In genomic region chr2:164840930-164841718, GRCh38 we compare ENCODE assay signal across 8 cellular contexts. TPM values are rescaled to one million over a fixed set of nuclear protein-coding genes. Genes with fewer than 3 reads are reported as not detected.
DNase-seq lines count a peak whose midpoint lies in the region; ATAC-seq, FAIRE-seq and TF ChIP-seq lines count a peak whose summit lies in the region.

No MANE protein-coding gene starts in this region.

- peaks cover 27% of the 10 kb centered on the region for H3K4me1 ChIP-seq in Caco-2
- peaks cover 48% of the 10 kb centered on the region for H3K4me1 ChIP-seq in adipocyte (ENCODE audit: control insufficient read depth, insufficient read depth, low read length)
- peaks cover 0 to 40% (median 21%) of the 10 kb centered on the region in 12 donors for H3K4me1 ChIP-seq in heart left ventricle
- H3K4me1 ChIP-seq in pancreas = peaks cover 22 to 43% (median 30%) of the 10 kb centered on the region in 3 donors

- peak in 1 of 2 donors; percentile 67 for TF ChIP-seq POLR2A in heart left ventricle (IDR thresholded peaks at IDR 0.05)

- H3K27ac Mint-ChIP-seq in Caco-2 (ENCODE audit: unreplicated experiment) = peak overlapping the region; percentile 92

- peak; percentile 20 to 23 for TF ChIP-seq CTCF in Caco-2 (IDR thresholded peaks at IDR 0.05; ENCODE audit: insufficient read depth in 1 of 2, low read depth in 1 of 2, low read length in 1 of 2, severe bottlenecking in 1 of 2, unreplicated experiment in 1 of 2)
- TF ChIP-seq CTCF in heart left ventricle (IDR thresholded peaks at IDR 0.05) = peak in 6 of 12 donors; percentile 14 to 57 (median 41)
- no peak for TF ChIP-seq CTCF in pancreas (IDR thresholded peaks at IDR 0.05)

- POLR2A ChIA-PET in Caco-2 (lab: Charles Lee) = interaction anchor here (0.6 to 1.9 kb wide), 6 partner anchors 10 to 73 kb away, joined by 3 to 14 read pairs (median 4); no protein-coding TSS in a partner anchor

- H3K4me3 Mint-ChIP-seq in Caco-2 (ENCODE audit: unreplicated experiment) = peak overlapping the region; percentile 95

- no peaks in the 10 kb centered on the region for H3K27me3 Mint-ChIP-seq in Caco-2 (ENCODE audit: insufficient read depth, unreplicated experiment)

- peaks cover 14% of the 10 kb centered on the region for H3K4me1 Mint-ChIP-seq in Caco-2 (ENCODE audit: low read depth, unreplicated experiment)

- ATAC-seq in GM19324 (IDR thresholded peaks at IDR 0.05; ENCODE audit: low FRiP score, unreplicated experiment) (peak; percentile 61), HG03280 (IDR thresholded peaks at IDR 0.05; ENCODE audit: unreplicated experiment) (peak; percentile 54), heart left ventricle (peak; percentile 83 to 95 (median 90)), pancreas (peak; percentile 65 to 78 (median 70))

- peak overlapping the region; percentile 96 for H3K9ac ChIP-seq in adipocyte (ENCODE audit: low read length)

- no peak for FAIRE-seq in pancreas (lab: Jason Lieb, UNC)

- CTCF ChIA-PET in Caco-2 (lab: Charles Lee) = interaction anchor here (0.6 to 2.3 kb wide), 14 partner anchors 11 to 220 kb away, joined by 3 to 20 read pairs (median 5); partner anchors contain the start of gene GRB14

- H3K36me3 Mint-ChIP-seq in Caco-2 (ENCODE audit: insufficient read depth, unreplicated experiment) = peaks cover 6% of the 10 kb centered on the region

- peaks cover 2% of the 10 kb centered on the region; the same call in 1 of the 2 replicates for H3K36me3 ChIP-seq in Caco-2 (ENCODE audit: control insufficient read depth, insufficient read depth, low read length)
- no peaks in the 10 kb centered on the region for H3K36me3 ChIP-seq in adipocyte (ENCODE audit: control insufficient read depth, insufficient read depth, low read length, severe bottlenecking)
- H3K36me3 ChIP-seq in heart left ventricle = no peaks in the 10 kb centered on the region
- no peaks in the 10 kb centered on the region for H3K36me3 ChIP-seq in pancreas

- no peaks in the 10 kb centered on the region for H3K9me3 ChIP-seq in Caco-2
- no peaks in the 10 kb centered on the region for H3K9me3 ChIP-seq in adipocyte (ENCODE audit: control insufficient read depth, low read length)
- H3K9me3 ChIP-seq in heart left ventricle = no peaks in the 10 kb centered on the region
- H3K9me3 ChIP-seq in pancreas = no peaks in the 10 kb centered on the region

- H3K4me3 ChIP-seq in Caco-2 (ENCODE audit: low read depth, low read length) (peak overlapping the region; percentile 86), adipocyte (ENCODE audit: low read length) (peak overlapping the region; percentile 92), heart left ventricle (peak overlapping the region; percentile 69 to 89 (median 84)), pancreas (peak overlapping the region; percentile 68 to 90 (median 81))

- peak overlapping the region; percentile 89 to 97 (median 96) for H3K27ac ChIP-seq in heart left ventricle
- H3K27ac ChIP-seq in pancreas = peak overlapping the region; percentile 99 to 100 (median 99)

- no TSS peak for BruUV-seq in Caco-2 (replicated peaks; lab: Mats Ljungman, UMichigan)

- intact Hi-C loops in Caco-2 (cut with micrococcal nuclease; ENCODE audit: unreplicated experiment) = loop anchor here (1.0 to 5.0 kb wide), 5 partner anchors 30 to 130 kb away; no protein-coding TSS in a partner anchor
- intact Hi-C loops in heart left ventricle (cut with DNase I) = loop anchor here (2.0 to 10.0 kb wide), 12 partner anchors 44 to 266 kb away; no protein-coding TSS in a partner anchor
- intact Hi-C loops in pancreas (cut with DNase I) = loop anchor here in 2 of 3 donors (5.0 to 10.0 kb wide), 2 partner anchors 64 to 71 kb away; no protein-coding TSS in a partner anchor

- DNase-seq in Caco-2 (peak; percentile 87 to 92), NCI-H526 treated with DMSO at 0.1 percent for 48 hours (lab: John Stamatoyannopoulos, UW) (peak; percentile 62), adipocyte (ENCODE audit: low read depth) (peak; percentile 84), heart left ventricle (peak; percentile 84 to 91 (median 86)), pancreas (peak; percentile 81 to 94 (median 89)), COLO829 (ENCODE audit: low spot score) (no peak)

- WGBS in heart left ventricle, 4 donors = 0 to 1% (median 1%) methylated on average over 40 to 90 of the region's 90 CpGs
- 0% methylated on average over 54 to 90 of the region's 90 CpGs for WGBS in pancreas, 2 donors

- no peaks in the 10 kb centered on the region for H3K9me3 Mint-ChIP-seq in Caco-2 (ENCODE audit: unreplicated experiment)

- H3K27me3 ChIP-seq in Caco-2 (replicated peaks; ENCODE audit: control insufficient read depth, insufficient read depth, low read length) (no peaks in the 10 kb centered on the region), adipocyte (replicated peaks; ENCODE audit: control insufficient read depth, insufficient read depth, low read length) (no peaks in the 10 kb centered on the region), heart left ventricle (peaks cover 0 to 4% (median 0%) of the 10 kb centered on the region in 9 donors), pancreas (no peaks in the 10 kb centered on the region)

RNA-seq across cellular contexts. Expression of gene COBLL1, which starts 0.5 kb away (rescaled TPM):
- total RNA-seq in Caco-2 (2022) = 42.1 and 47.9 TPM in 2 replicates
- total RNA-seq in heart left ventricle = 10 to 100 TPM; 11.0 to 36.9 (median 18.8) TPM
- polyA plus RNA-seq in heart left ventricle = 1 to 10 TPM; 4.0 to 8.5 TPM
- total RNA-seq in pancreas = 10 to 100 TPM; 45.2 to 74.5 (median 63.0) TPM
- 10 to 100 TPM; 18.0 to 18.6 TPM for polyA plus RNA-seq in pancreas

Comparison
In these comparisons a context has a peak if more than half of its experiments do, and no peak if none do; other contexts are left out.
1. CTCF ChIP-seq: peak in Caco-2 (2 of 2); none in pancreas (0 of 4).
2. Peak in every context shown above with its lines, with median percentiles within 50 percentile points of each other: H3K4me3 ChIP-seq and ATAC-seq.